ENCODE assay signal across 29 cellular contexts in genomic region chr12:130139541-130139940, GRCh38. TPM values are rescaled to one million over a fixed set of nuclear protein-coding genes. Genes with fewer than 3 reads are reported as not detected.
"Had no signal": no experiment of that assay in that cellular context is flagged by ENCODE, and none has a peak within 500 bp of the region (broad histone marks: within the 10 kb centered on the region; RNA-seq: fewer than 3 reads in every experiment).

No MANE protein-coding gene starts in this region.

- H3K9me3 Mint-ChIP-seq: mesothelial cell of epicardium had no signal

- H3K27ac ChIP-seq: heart right ventricle, left ventricle myocardium inferior, pancreas, psoas muscle, right lobe of liver, stomach, testis, thyroid gland, transverse colon had no signal

- H3K4me3 ChIP-seq: heart right ventricle, left ventricle myocardium inferior, lung, pancreas, psoas muscle, right lobe of liver, stomach, testis, thyroid gland, transverse colon, upper lobe of left lung had no signal

- DNase-seq: heart right ventricle; hippocampal formation; kidney; left colon; left ventricle myocardium inferior; mesendoderm; naive thymus-derived CD4-positive, alpha-beta T cell; nucleus accumbens; pancreas; right lobe of liver; stimulated activated CD4-positive, alpha-beta T cell treated with anti-CD3 and anti-CD28 coated beads, Interleukin-12 subunit alpha, Interleukin-12 subunit beta, amount 100 ng/mL, for 4 hours; stimulated activated CD4-positive, alpha-beta T cell treated with anti-CD3 and anti-CD28 coated beads, Interleukin-15, amount 100 ng/mL, for 24 hours; stimulated activated CD4-positive, alpha-beta T cell treated with anti-CD3 and anti-CD28 coated beads, Interleukin-2, amount 100 ng/mL, for 24 hours; stimulated activated CD4-positive, alpha-beta T cell treated with anti-CD3 and anti-CD28 coated beads, Interleukin-4, amount 100 ng/mL, for 1 hour; stimulated activated naive B cell treated with anti-CD40 and anti-IgM and Interleukin-4, amounts not matched to agents 10 μg/mL and 1 μg/mL and 100 μg/mL, for 72 hours; stimulated activated naive CD8-positive, alpha-beta T cell treated with anti-CD3 and anti-CD28 coated beads, Interleukin-15, Interleukin-2, amounts not matched to agents 100 U/mL and 50 U/mL, for 24 hours; stomach; testis; thyroid gland; transverse colon; upper lobe of left lung had no signal

- H3K9me3 ChIP-seq: heart right ventricle, left ventricle myocardium inferior, pancreas, psoas muscle, right lobe of liver, stomach, testis, thyroid gland, transverse colon, upper lobe of left lung had no signal

- H3K36me3 ChIP-seq: heart right ventricle, left ventricle myocardium inferior, pancreas, right lobe of liver, stomach, thyroid gland, transverse colon, upper lobe of left lung had no signal

- H3K4me3 Mint-ChIP-seq: mesothelial cell of epicardium; naive thymus-derived CD4-positive, alpha-beta T cell; natural killer cell treated with Interleukin-12 subunit alpha and Interleukin-12 subunit beta and Interleukin-15 and Interleukin-18, amount 100 ng/mL, for 72 hours; stimulated activated naive B cell treated with anti-CD40 and anti-IgM and Interleukin-4, amounts not matched to agents 10 μg/mL and 1 μg/mL and 100 μg/mL, for 72 hours had no signal

- H3K27ac Mint-ChIP-seq: mesothelial cell of epicardium; natural killer cell treated with Interleukin-12 subunit alpha and Interleukin-12 subunit beta and Interleukin-15 and Interleukin-18, amount 100 ng/mL, for 72 hours; stimulated activated naive B cell treated with anti-CD40 and anti-IgM and Interleukin-4, amounts not matched to agents 10 μg/mL and 1 μg/mL and 100 μg/mL, for 72 hours had no signal

- H3K27me3 ChIP-seq: right lobe of liver, testis, thyroid gland, transverse colon, upper lobe of left lung had no signal

- H3K36me3 Mint-ChIP-seq: mesothelial cell of epicardium; naive thymus-derived CD4-positive, alpha-beta T cell; natural killer cell treated with Interleukin-12 subunit alpha and Interleukin-12 subunit beta and Interleukin-15 and Interleukin-18, amount 100 ng/mL, for 72 hours; stimulated activated naive B cell treated with anti-CD40 and anti-IgM and Interleukin-4, amounts not matched to agents 10 μg/mL and 1 μg/mL and 100 μg/mL, for 72 hours had no signal

- ATAC-seq: heart right ventricle; left colon; naive thymus-derived CD4-positive, alpha-beta T cell; natural killer cell treated with Interleukin-12 subunit alpha and Interleukin-12 subunit beta and Interleukin-15 and Interleukin-18, amount 100 ng/mL, for 72 hours; pancreas; psoas muscle; right lobe of liver; stimulated activated naive B cell treated with anti-CD40 and anti-IgM and Interleukin-4, amounts not matched to agents 10 μg/mL and 1 μg/mL and 100 μg/mL, for 72 hours; stimulated activated naive CD8-positive, alpha-beta T cell treated with anti-CD3 and anti-CD28 coated beads, Interleukin-15, Interleukin-2, amounts not matched to agents 100 U/mL and 50 U/mL, for 24 hours had no signal

- H3K4me1 ChIP-seq: heart right ventricle, left ventricle myocardium inferior, pancreas, psoas muscle, right lobe of liver, stomach, testis, thyroid gland, transverse colon, upper lobe of left lung had no signal

- H3K4me1 Mint-ChIP-seq: stimulated activated naive B cell treated with anti-CD40 and anti-IgM and Interleukin-4, amounts not matched to agents 10 μg/mL and 1 μg/mL and 100 μg/mL, for 72 hours had no signal

RNA-seq across cellular contexts. Expression of gene FZD10, which starts 22.7 kb away (rescaled TPM):
- total RNA-seq: mononuclear cell; myocyte; naive thymus-derived CD4-positive, alpha-beta T cell; natural killer cell treated with Interleukin-12 subunit alpha and Interleukin-12 subunit beta and Interleukin-15 and Interleukin-18, amount 100 ng/mL, for 72 hours; osteoblast; right lobe of liver had no signal
- polyA plus RNA-seq: naive thymus-derived CD4-positive, alpha-beta T cell; neural cell had no signal
